1 cellular context compared by ENCODE assay signal in genomic region chr10:110843796-110844616, GRCh38.
A peak's percentile ranks its signal among the peaks of the same experiment; 100 is the strongest.
TF ChIP-seq lines count a peak whose summit lies in the region.

No MANE protein-coding gene starts in this region.

TF ChIP-seq in HepG2, 621 proteins besides CTCF, POLR2A, EP300 and RAD21 (continued from another document and continues in another):
- no peak for TF ChIP-seq SP1 (IDR thresholded peaks at IDR 0.05)
- TF ChIP-seq SP1 (CRISPR knock-in tag; IDR thresholded peaks at IDR 0.05) = no peak
- peak; percentile 72 for TF ChIP-seq DPF2 (CRISPR knock-in tag; IDR thresholded peaks at IDR 0.05; ENCODE audit: borderline replicate concordance, low read depth)
- no peak for TF ChIP-seq ZNF3 (CRISPR knock-in tag; IDR thresholded peaks at IDR 0.05)
- TF ChIP-seq, protein P1, sequence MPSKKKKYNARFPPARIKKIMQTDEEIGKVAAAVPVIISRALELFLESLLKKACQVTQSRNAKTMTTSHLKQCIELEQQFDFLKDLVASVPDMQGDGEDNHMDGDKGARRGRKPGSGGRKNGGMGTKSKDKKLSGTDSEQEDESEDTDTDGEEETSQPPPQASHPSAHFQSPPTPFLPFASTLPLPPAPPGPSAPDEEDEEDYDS (CRISPR knock-in tag; IDR thresholded peaks at IDR 0.05) = 0 out of 2 replicates have a peak, but pooled peaks have one; percentile 35
- TF ChIP-seq SAP130 (CRISPR knock-in tag; IDR thresholded peaks at IDR 0.05; ENCODE audit: low read depth) = peak; percentile 79
- no peak for TF ChIP-seq MBD4 (IDR thresholded peaks at IDR 0.05; ENCODE audit: borderline replicate concordance, low read length)
- TF ChIP-seq ZBTB49 (CRISPR knock-in tag; IDR thresholded peaks at IDR 0.05; ENCODE audit: borderline replicate concordance) = no peak
- TF ChIP-seq ZNF17 (CRISPR knock-in tag; IDR thresholded peaks at IDR 0.05) = no peak
- peak; percentile 32; the same call in 1 of the 2 replicates for TF ChIP-seq ZBTB7B (CRISPR knock-in tag; IDR thresholded peaks at IDR 0.05)
- TF ChIP-seq EHMT2 (IDR thresholded peaks at IDR 0.05; ENCODE audit: borderline replicate concordance, low read depth, low read length) = no peak
- peak; percentile 85 for TF ChIP-seq ARID5B (CRISPR knock-in tag; IDR thresholded peaks at IDR 0.05)
- TF ChIP-seq CREB1 (IDR thresholded peaks at IDR 0.05) = no peak
- TF ChIP-seq CREB1 (CRISPR knock-in tag; IDR thresholded peaks at IDR 0.05) = no peak
- peak; percentile 60; the same call in 1 of the 2 replicates for TF ChIP-seq ERF (CRISPR knock-in tag; IDR thresholded peaks at IDR 0.05)
- no peak for TF ChIP-seq RFX3 (CRISPR knock-in tag; IDR thresholded peaks at IDR 0.05)
- TF ChIP-seq ATF7 (IDR thresholded peaks at IDR 0.05) = no peak
- no peak for TF ChIP-seq ATF7 (CRISPR knock-in tag; IDR thresholded peaks at IDR 0.05)
- no peak for TF ChIP-seq XBP1 (CRISPR knock-in tag; IDR thresholded peaks at IDR 0.05)
- TF ChIP-seq ATF5 (CRISPR knock-in tag; IDR thresholded peaks at IDR 0.05; ENCODE audit: low read depth) = no peak
- TF ChIP-seq SP4 (CRISPR knock-in tag; IDR thresholded peaks at IDR 0.05) = 0 out of 2 replicates have a peak, but pooled peaks have one; percentile 18
- TF ChIP-seq TRIM22 (IDR thresholded peaks at IDR 0.05) = no peak
- TF ChIP-seq ZNF580 (CRISPR knock-in tag; IDR thresholded peaks at IDR 0.05; ENCODE audit: borderline replicate concordance, low read depth) = no peak
- no peak for TF ChIP-seq ZNF282 (IDR thresholded peaks at IDR 0.05; ENCODE audit: partially characterized antibody)
- TF ChIP-seq, protein P2, sequence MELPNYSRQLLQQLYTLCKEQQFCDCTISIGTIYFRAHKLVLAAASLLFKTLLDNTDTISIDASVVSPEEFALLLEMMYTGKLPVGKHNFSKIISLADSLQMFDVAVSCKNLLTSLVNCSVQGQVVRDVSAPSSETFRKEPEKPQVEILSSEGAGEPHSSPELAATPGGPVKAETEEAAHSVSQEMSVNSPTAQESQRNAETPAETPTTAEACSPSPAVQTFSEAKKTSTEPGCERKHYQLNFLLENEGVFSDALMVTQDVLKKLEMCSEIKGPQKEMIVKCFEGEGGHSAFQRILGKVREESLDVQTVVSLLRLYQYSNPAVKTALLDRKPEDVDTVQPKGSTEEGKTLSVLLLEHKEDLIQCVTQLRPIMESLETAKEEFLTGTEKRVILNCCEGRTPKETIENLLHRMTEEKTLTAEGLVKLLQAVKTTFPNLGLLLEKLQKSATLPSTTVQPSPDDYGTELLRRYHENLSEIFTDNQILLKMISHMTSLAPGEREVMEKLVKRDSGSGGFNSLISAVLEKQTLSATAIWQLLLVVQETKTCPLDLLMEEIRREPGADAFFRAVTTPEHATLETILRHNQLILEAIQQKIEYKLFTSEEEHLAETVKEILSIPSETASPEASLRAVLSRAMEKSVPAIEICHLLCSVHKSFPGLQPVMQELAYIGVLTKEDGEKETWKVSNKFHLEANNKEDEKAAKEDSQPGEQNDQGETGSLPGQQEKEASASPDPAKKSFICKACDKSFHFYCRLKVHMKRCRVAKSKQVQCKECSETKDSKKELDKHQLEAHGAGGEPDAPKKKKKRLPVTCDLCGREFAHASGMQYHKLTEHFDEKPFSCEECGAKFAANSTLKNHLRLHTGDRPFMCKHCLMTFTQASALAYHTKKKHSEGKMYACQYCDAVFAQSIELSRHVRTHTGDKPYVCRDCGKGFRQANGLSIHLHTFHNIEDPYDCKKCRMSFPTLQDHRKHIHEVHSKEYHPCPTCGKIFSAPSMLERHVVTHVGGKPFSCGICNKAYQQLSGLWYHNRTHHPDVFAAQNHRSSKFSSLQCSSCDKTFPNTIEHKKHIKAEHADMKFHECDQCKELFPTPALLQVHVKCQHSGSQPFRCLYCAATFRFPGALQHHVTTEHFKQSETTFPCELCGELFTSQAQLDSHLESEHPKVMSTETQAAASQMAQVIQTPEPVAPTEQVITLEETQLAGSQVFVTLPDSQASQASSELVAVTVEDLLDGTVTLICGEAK (IDR thresholded peaks at IDR 0.05) = no peak
- TF ChIP-seq, protein P2 (CRISPR knock-in tag; IDR thresholded peaks at IDR 0.05) = no peak
- no peak for TF ChIP-seq NFKB2 (CRISPR knock-in tag; IDR thresholded peaks at IDR 0.05; ENCODE audit: borderline replicate concordance)
- TF ChIP-seq NFE2 (CRISPR knock-in tag; IDR thresholded peaks at IDR 0.05) = no peak
- TF ChIP-seq HMGA1 (CRISPR knock-in tag; conservative IDR thresholded peaks at IDR 0.05) = no peak
- peak; percentile 72 for TF ChIP-seq PAXIP1 (CRISPR knock-in tag; conservative IDR thresholded peaks at IDR 0.05)
- no peak for TF ChIP-seq SRY (CRISPR knock-in tag; IDR thresholded peaks at IDR 0.05)
- TF ChIP-seq, protein P3, sequence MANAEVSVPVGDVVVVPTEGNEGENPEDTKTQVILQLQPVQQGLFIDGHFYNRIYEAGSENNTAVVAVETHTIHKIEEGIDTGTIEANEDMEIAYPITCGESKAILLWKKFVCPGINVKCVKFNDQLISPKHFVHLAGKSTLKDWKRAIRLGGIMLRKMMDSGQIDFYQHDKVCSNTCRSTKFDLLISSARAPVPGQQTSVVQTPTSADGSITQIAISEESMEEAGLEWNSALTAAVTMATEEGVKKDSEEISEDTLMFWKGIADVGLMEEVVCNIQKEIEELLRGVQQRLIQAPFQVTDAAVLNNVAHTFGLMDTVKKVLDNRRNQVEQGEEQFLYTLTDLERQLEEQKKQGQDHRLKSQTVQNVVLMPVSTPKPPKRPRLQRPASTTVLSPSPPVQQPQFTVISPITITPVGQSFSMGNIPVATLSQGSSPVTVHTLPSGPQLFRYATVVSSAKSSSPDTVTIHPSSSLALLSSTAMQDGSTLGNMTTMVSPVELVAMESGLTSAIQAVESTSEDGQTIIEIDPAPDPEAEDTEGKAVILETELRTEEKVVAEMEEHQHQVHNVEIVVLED (CRISPR knock-in tag; IDR thresholded peaks at IDR 0.05; ENCODE audit: borderline replicate concordance) = 0 out of 2 replicates have a peak, but pooled peaks have one; percentile 21
- TF ChIP-seq NR3C1 (CRISPR knock-in tag; IDR thresholded peaks at IDR 0.05) = no peak
- no peak for TF ChIP-seq NFE2L2 (IDR thresholded peaks at IDR 0.05; ENCODE audit: low read length)
- TF ChIP-seq NFIB (CRISPR knock-in tag; IDR thresholded peaks at IDR 0.05; ENCODE audit: borderline replicate concordance) = no peak
